ENCODE assay signal across 8 cellular contexts in genomic region chr14:58171090-58171489, GRCh38. TPM values are rescaled to one million over a fixed set of nuclear protein-coding genes. Genes with fewer than 3 reads are reported as not detected.
DNase-seq lines count a peak whose midpoint lies in the region; ATAC-seq and TF ChIP-seq lines count a peak whose summit lies in the region.

No MANE protein-coding gene starts in this region.

- ATAC-seq in GM18505 (IDR thresholded peaks at IDR 0.05; ENCODE audit: unreplicated experiment) (peak; percentile 80), HG02938 (IDR thresholded peaks at IDR 0.05; ENCODE audit: unreplicated experiment) (peak; percentile 93)

- peak; percentile 85 for DNase-seq in A172 (ENCODE audit: low spot score)
- DNase-seq in NCI-H1436 (lab: John Stamatoyannopoulos, UW), result peak; percentile 87
- DNase-seq in SW 1271 (lab: John Stamatoyannopoulos, UW), result peak; percentile 50 to 74
- DNase-seq in cerebellar cortex (ENCODE audit: low spot score), result peak; percentile 75
- peak; percentile 93 for DNase-seq in kidney tubule cell (ENCODE audit: low spot score)
- peak in 2 of 3 donors; percentile 27 to 38 for DNase-seq in stimulated activated CD4-positive, alpha-beta T cell treated with anti-CD3 and anti-CD28 coated beads, TNF-alpha, amount 100 ng/mL, for 48 hours (ENCODE audit: low read depth in 3 of 3)

- no peak for TF ChIP-seq POLR2A in GM18505 (IDR thresholded peaks at IDR 0.05; ENCODE audit: borderline replicate concordance, extremely low read depth, insufficient read depth, insufficient read length)

RNA-seq across cellular contexts. Expression of gene ARMH4, which starts 19.1 kb away (rescaled TPM):
- 3.1 and 4.0 TPM in 2 replicates for total RNA-seq in A172 (2014; rRNA removed; shearing (Covaris generic))

RNA-seq across cellular contexts. Expression of gene ACTR10, which starts 28.9 kb away (rescaled TPM):
- total RNA-seq in A172 (2014; rRNA removed; shearing (Covaris generic)), result 78.3 and 81.8 TPM in 2 replicates

Comparison
In these comparisons a context has a peak if more than half of its experiments do, and no peak if none do; other contexts are left out.
1. Peak in every context shown above with its lines: DNase-seq and ATAC-seq.
2. DNase-seq: peak in every context shown above with its lines; median percentile 93 in kidney tubule cell; 87 in NCI-H1436; 85 in A172; 75 in cerebellar cortex; 62 in SW 1271; 32 in stimulated activated CD4-positive, alpha-beta T cell treated with anti-CD3 and anti-CD28 coated beads, TNF-alpha, amount 100 ng/mL, for 48 hours.